Comparison of ENCODE assay signal across 8 cellular contexts in the genomic region with DNA sequence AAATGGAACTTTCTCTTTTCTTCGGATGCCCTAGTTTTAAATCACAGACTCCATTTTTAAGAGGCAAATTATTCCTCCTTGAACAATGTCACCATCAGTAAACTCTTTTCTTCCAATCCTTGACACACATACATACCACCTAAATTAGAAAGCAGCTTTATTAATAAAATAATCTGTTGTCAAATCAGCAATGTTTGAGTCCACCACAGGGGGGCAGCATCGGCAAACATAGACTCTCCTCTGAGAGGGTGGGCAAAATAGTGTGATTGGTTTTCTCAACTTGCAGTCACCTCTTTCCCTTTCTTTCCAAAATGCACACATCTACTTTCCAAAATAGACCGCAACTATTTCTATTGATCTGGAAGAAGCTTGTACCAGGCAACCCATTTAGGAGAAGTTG.
DNase-seq lines count a peak whose midpoint lies in the region; ATAC-seq, FAIRE-seq and TF ChIP-seq lines count a peak whose summit lies in the region.

No MANE protein-coding gene starts in this region.

- DNase-seq in BJ (ENCODE audit: low read depth): no peak
- DNase-seq in HuH-7 (ENCODE audit: low spot score): peak; percentile 16
- DNase-seq in activated T-cell treated with anti-CD3 and anti-CD28 coated beads for 4 hours: peak; percentile 28
- DNase-seq in keratinocyte (ENCODE audit: low read depth, low spot score): no peak
- DNase-seq in NCI-H2107 treated with DMSO at 0.1 percent for 48 hours (lab: John Stamatoyannopoulos, UW; ENCODE audit: unreplicated experiment): no peak
- no peak for DNase-seq in NCI-H774 (lab: John Stamatoyannopoulos, UW)
- no peak for DNase-seq in OCI-M2 (lab: John Stamatoyannopoulos, UW; ENCODE audit: unreplicated experiment)

- POLR2A ChIA-PET in BJ (lab: Charles Lee): no interaction called here

- no peaks in the 10 kb centered on the region for H3K36me3 ChIP-seq in BJ (ENCODE audit: control insufficient read depth, insufficient read depth, low read length)
- H3K36me3 ChIP-seq in keratinocyte (ENCODE audit: control insufficient read depth in 2 of 2, extremely low read depth in 1 of 2, insufficient read depth in 2 of 2, low read length in 2 of 2): no peaks in the 10 kb centered on the region

- TF ChIP-seq CTCF in BJ (IDR thresholded peaks at IDR 0.05; ENCODE audit: insufficient read depth, low read depth, low read length) (peak; percentile 27; the same call in 1 of the 2 replicates), keratinocyte (optimal IDR thresholded peaks at IDR 0.05 in 1 of 3, IDR thresholded peaks at IDR 0.05 in 1 of 3, conservative IDR thresholded peaks at IDR 0.05 in 1 of 3; ENCODE audit: extremely low read depth in 1 of 3, insufficient read depth in 2 of 3, low read length in 3 of 3) (peak; percentile 66 to 73 (median 70))

- no peak overlapping the region for H3K4me2 ChIP-seq in keratinocyte (ENCODE audit: control insufficient read depth, extremely low read depth, insufficient read depth, low read depth, low read length)

- no peaks in the 10 kb centered on the region for H3K9me1 ChIP-seq in keratinocyte (ENCODE audit: control insufficient read depth, extremely low read depth, insufficient read depth, low read length)

- H3K4me3 ChIP-seq in BJ (ENCODE audit: low read depth, low read length) (no peak overlapping the region), keratinocyte (ENCODE audit: control insufficient read depth in 2 of 3, extremely low read depth in 1 of 3, insufficient read depth in 2 of 3, low read depth in 1 of 3, low read length in 3 of 3) (no peak overlapping the region)

- no peak for FAIRE-seq in keratinocyte (lab: Jason Lieb, UNC)

- H2AFZ ChIP-seq in keratinocyte (ENCODE audit: control insufficient read depth, low read length): no peak overlapping the region

- H3K4me1 ChIP-seq in keratinocyte (ENCODE audit: control insufficient read depth, extremely low read depth, insufficient read depth, low read length): peaks cover 7% of the 10 kb centered on the region

- H3K27ac ChIP-seq in keratinocyte (ENCODE audit: control insufficient read depth, insufficient read depth, low read length): no peak overlapping the region

- no peak overlapping the region for H3K9ac ChIP-seq in keratinocyte (ENCODE audit: control insufficient read depth, extremely low read depth, insufficient read depth, low read length)

- H3K27me3 ChIP-seq in BJ (ENCODE audit: control insufficient read depth, insufficient read depth, low read length): no peaks in the 10 kb centered on the region
- no peaks in the 10 kb centered on the region for H3K27me3 ChIP-seq in keratinocyte (ENCODE audit: control insufficient read depth, extremely low read depth, insufficient read depth, low read length)

- ATAC-seq in HG02798 (IDR thresholded peaks at IDR 0.05; ENCODE audit: poor library complexity, unreplicated experiment): no peak

- H4K20me1 ChIP-seq in keratinocyte (ENCODE audit: control insufficient read depth, extremely low read depth, insufficient read depth, low read length): no peaks in the 10 kb centered on the region

- no peaks in the 10 kb centered on the region for H3K9me3 ChIP-seq in keratinocyte (ENCODE audit: control insufficient read depth, low read depth, low read length)

- H3K79me2 ChIP-seq in keratinocyte (ENCODE audit: control insufficient read depth, insufficient read depth, low read length): no peaks in the 10 kb centered on the region

- dilution Hi-C loops in keratinocyte (cut with MboI; ENCODE audit: extremely low pct_ligation_motif_present, low sequenced_read_pairs): no loop called here

- CTCF ChIA-PET in BJ (lab: Yijun Ruan, JAX): no interaction called here

Comparison
In these comparisons a context has a peak if more than half of its experiments do, and no peak if none do; other contexts are left out.
1. DNase-seq: peak in HuH-7 (single experiment) and activated T-cell treated with anti-CD3 and anti-CD28 coated beads for 4 hours (single experiment); none in BJ (single experiment), keratinocyte (single experiment), NCI-H2107 treated with DMSO at 0.1 percent for 48 hours (single experiment), NCI-H774 (single experiment) and OCI-M2 (single experiment).